Comparison of ENCODE assay signal across 10 cellular contexts in genomic region chr4:145808021-145808650, GRCh38.
DNase-seq lines count a peak whose midpoint lies in the region; ATAC-seq and TF ChIP-seq lines count a peak whose summit lies in the region.
"Had no signal": no experiment of that assay in that cellular context is flagged by ENCODE, and none has a peak within 500 bp of the region (broad histone marks: within the 10 kb centered on the region; RNA-seq: fewer than 3 reads in every experiment).

No MANE protein-coding gene starts in this region.

- peaks cover 5% of the 10 kb centered on the region for H3K9me3 Mint-ChIP-seq in activated naive CD4-positive, alpha-beta T cell treated with anti-CD3 and anti-CD28 coated beads, Interleukin-2, amount 50 U/mL, for 24 hours

- peaks cover 35% of the 10 kb centered on the region for H3K36me3 Mint-ChIP-seq in activated naive CD4-positive, alpha-beta T cell treated with anti-CD3 and anti-CD28 coated beads, Interleukin-2, amount 50 U/mL, for 24 hours

- TF ChIP-seq CTCF in uterus (IDR thresholded peaks at IDR 0.05), result no peak

- H3K27ac Mint-ChIP-seq in activated naive CD4-positive, alpha-beta T cell treated with anti-CD3 and anti-CD28 coated beads, Interleukin-2, amount 50 U/mL, for 24 hours, result peak overlapping the region; percentile 99

- peak overlapping the region; percentile 75 for H3K4me3 Mint-ChIP-seq in activated naive CD4-positive, alpha-beta T cell treated with anti-CD3 and anti-CD28 coated beads, Interleukin-2, amount 50 U/mL, for 24 hours

- H3K36me3 ChIP-seq in uterus, result no peaks in the 10 kb centered on the region

- TF ChIP-seq POLR2A in uterus (IDR thresholded peaks at IDR 0.05), result no peak

- H3K9me3 ChIP-seq in uterus, result peaks cover 0 to 3% of the 10 kb centered on the region in 2 donors

- DNase-seq in DMS 273 (lab: John Stamatoyannopoulos, UW; ENCODE audit: unreplicated experiment), result peak; percentile 12
- DNase-seq in DMS 273 treated with DMSO at 0.1 percent for 48 hours (lab: John Stamatoyannopoulos, UW), result no peak
- DNase-seq in HT1080 (ENCODE audit: low read depth), result peak; percentile 96
- DNase-seq in islet precursor cell, result peak; percentile 95
- DNase-seq in uterus, result peak in 1 of 2 donors; percentile 30
- DNase-seq in ureter (ENCODE audit: low spot score), result no peak

- H3K27ac ChIP-seq in uterus, result peak overlapping the region; percentile 44 to 46
- H3K27ac ChIP-seq: 22Rv1, cardiac muscle cell had no signal

- H3K27me3 Mint-ChIP-seq in activated naive CD4-positive, alpha-beta T cell treated with anti-CD3 and anti-CD28 coated beads, Interleukin-2, amount 50 U/mL, for 24 hours, result no peaks in the 10 kb centered on the region

- intact Hi-C loops in uterus (cut with DNase I; ENCODE audit: low total_unique reads), result no loop called here

- peaks cover 0 to 6% of the 10 kb centered on the region in 2 donors for H3K4me1 ChIP-seq in uterus

- ATAC-seq in GM21723 (IDR thresholded peaks at IDR 0.05; ENCODE audit: unreplicated experiment), result peak; percentile 68

- H3K27me3 ChIP-seq in uterus, result no peaks in the 10 kb centered on the region
- H3K27me3 ChIP-seq: cardiac muscle cell had no signal

- H3K4me1 Mint-ChIP-seq in activated naive CD4-positive, alpha-beta T cell treated with anti-CD3 and anti-CD28 coated beads, Interleukin-2, amount 50 U/mL, for 24 hours, result peaks cover 41% of the 10 kb centered on the region

- H3K4me3 ChIP-seq in uterus, result no peak overlapping the region
- H3K4me3 ChIP-seq: cardiac muscle cell had no signal

Comparison
In these comparisons a context has a peak if more than half of its experiments do, and no peak if none do; other contexts are left out.
1. DNase-seq: peak in DMS 273 (single experiment), HT1080 (single experiment) and islet precursor cell (single experiment); none in DMS 273 treated with DMSO at 0.1 percent for 48 hours (single experiment) and ureter (single experiment).